8 cellular contexts compared by ENCODE assay signal in genomic region chr11:6392251-6392650, GRCh38. TPM values are rescaled to one million over a fixed set of nuclear protein-coding genes. Genes with fewer than 3 reads are reported as not detected.
DNase-seq lines count a peak whose midpoint lies in the region; ATAC-seq and TF ChIP-seq lines count a peak whose summit lies in the region.
"Not testable (repeated sequence)": the region's sequence is repeated elsewhere in the genome, so short reads cannot be mapped to it uniquely, and the experiment has no call there.

No MANE protein-coding gene starts in this region.

- not testable (repeated sequence) for H3K27me3 ChIP-seq in CD4-positive, alpha-beta memory T cell (ENCODE audit: insufficient read depth, low read length); effector memory CD4-positive, alpha-beta T cell (replicated peaks; ENCODE audit: control insufficient read depth, insufficient read depth, low read length, poor library complexity, severe bottlenecking); naive thymus-derived CD4-positive, alpha-beta T cell (ENCODE audit: control insufficient read depth in 2 of 2, insufficient read depth in 2 of 2, low read length in 2 of 2); neural progenitor cell

- not testable (repeated sequence) for H3K9me3 Mint-ChIP-seq in CD4-positive, alpha-beta memory T cell; T-cell; activated CD8-positive, alpha-beta T cell treated with anti-CD3 and anti-CD28 coated beads, Interleukin-2, amount 10 ng/mL, durations not matched to agents 7 days and 5 days (ENCODE audit: insufficient read depth); activated naive CD4-positive, alpha-beta T cell treated with anti-CD3 and anti-CD28 coated beads for 36 hours; naive thymus-derived CD4-positive, alpha-beta T cell; neural progenitor cell; type B pancreatic cell

- peaks cover 50% of the 10 kb centered on the region for H3K4me1 ChIP-seq in CD4-positive, alpha-beta memory T cell (ENCODE audit: insufficient read depth, low read length)
- peaks cover 30% of the 10 kb centered on the region for H3K4me1 ChIP-seq in effector memory CD4-positive, alpha-beta T cell (ENCODE audit: control insufficient read depth, insufficient read depth, low read length, poor library complexity, severe bottlenecking)
- peaks cover 25 to 59% of the 10 kb centered on the region in 2 donors for H3K4me1 ChIP-seq in naive thymus-derived CD4-positive, alpha-beta T cell (ENCODE audit: control insufficient read depth in 2 of 2, insufficient read depth in 2 of 2, low read length in 2 of 2)
- peaks cover 12% of the 10 kb centered on the region for H3K4me1 ChIP-seq in neural progenitor cell

- H3K27ac Mint-ChIP-seq in CD4-positive, alpha-beta memory T cell = peak overlapping the region in 6 of 7 donors; percentile 42 to 98 (median 81)
- peak overlapping the region; percentile 83 to 98 for H3K27ac Mint-ChIP-seq in T-cell
- peak overlapping the region; percentile 49 for H3K27ac Mint-ChIP-seq in activated CD8-positive, alpha-beta T cell treated with anti-CD3 and anti-CD28 coated beads, Interleukin-2, amount 10 ng/mL, durations not matched to agents 7 days and 5 days
- H3K27ac Mint-ChIP-seq in activated naive CD4-positive, alpha-beta T cell treated with anti-CD3 and anti-CD28 coated beads for 36 hours = peak overlapping the region; percentile 7
- H3K27ac Mint-ChIP-seq in naive thymus-derived CD4-positive, alpha-beta T cell = peak overlapping the region in 8 of 9 donors; percentile 75 to 100 (median 94)
- not testable (repeated sequence) for H3K27ac Mint-ChIP-seq in neural progenitor cell, type B pancreatic cell

- peaks cover 27% of the 10 kb centered on the region for H3F3A ChIP-seq in neural progenitor cell (ENCODE audit: low read depth)

- not testable (repeated sequence) for H3K4me2 ChIP-seq in neural progenitor cell

- not testable (repeated sequence) for H3K9ac ChIP-seq in neural progenitor cell

- POLR2A ChIA-PET in CD4-positive, alpha-beta memory T cell (lab: Charles Lee; ENCODE audit: partially characterized antibody) = interaction anchor here (1.9 to 23.7 kb wide), 3 partner anchors 11 to 89 kb away, joined by 6 to 503 read pairs (median 273); partner anchors contain the start of genes APBB1, ARFIP2 and TIMM10B
- POLR2A ChIA-PET in T-cell (lab: Charles Lee) = interaction anchor here (1.0 to 1.2 kb wide), 3 partner anchors 10 to 14 kb away, joined by 3 to 7 read pairs (median 4); no protein-coding TSS in a partner anchor
- POLR2A ChIA-PET in activated CD8-positive, alpha-beta T cell treated with anti-CD3 and anti-CD28 coated beads, Interleukin-2, amount 10 ng/mL, durations not matched to agents 7 days and 5 days (lab: Charles Lee) = interaction anchor here (0.6 to 1.6 kb wide), 5 partner anchors 9 to 24 kb away, joined by 3 to 6 read pairs (median 4); no protein-coding TSS in a partner anchor
- POLR2A ChIA-PET in naive thymus-derived CD4-positive, alpha-beta T cell (lab: Charles Lee) = interaction anchor here (1.3 to 10.8 kb wide), 4 partner anchors 13 to 46 kb away, joined by 4 to 525 read pairs (median 6); partner anchors contain the start of gene APBB1

- intact Hi-C loops in CD4-positive, alpha-beta memory T cell (cut with micrococcal nuclease); activated naive CD4-positive, alpha-beta T cell treated with anti-CD3 and anti-CD28 coated beads for 36 hours (cut with micrococcal nuclease): not testable (repeated sequence)
- intact Hi-C loops in naive thymus-derived CD4-positive, alpha-beta T cell (cut with micrococcal nuclease) = loop anchor here (5.0 kb wide), 2 partner anchors 290 to 355 kb away; partner anchors contain the start of gene MRPL17 (in 1 of the 2)

- H3K36me3 Mint-ChIP-seq in CD4-positive, alpha-beta memory T cell = peaks cover 22 to 49% of the 10 kb centered on the region in 2 donors
- H3K36me3 Mint-ChIP-seq in T-cell (peaks cover 24% of the 10 kb centered on the region), neural progenitor cell (peaks cover 11% of the 10 kb centered on the region)
- peaks cover 40% of the 10 kb centered on the region for H3K36me3 Mint-ChIP-seq in activated CD8-positive, alpha-beta T cell treated with anti-CD3 and anti-CD28 coated beads, Interleukin-2, amount 10 ng/mL, durations not matched to agents 7 days and 5 days (ENCODE audit: low read depth)
- not testable (repeated sequence) for H3K36me3 Mint-ChIP-seq in activated naive CD4-positive, alpha-beta T cell treated with anti-CD3 and anti-CD28 coated beads for 36 hours (ENCODE audit: low read depth); type B pancreatic cell
- H3K36me3 Mint-ChIP-seq in naive thymus-derived CD4-positive, alpha-beta T cell = peaks cover 8 to 39% (median 26%) of the 10 kb centered on the region in 5 donors

- peak overlapping the region; percentile 68 to 96 (median 94) for H3K4me3 Mint-ChIP-seq in CD4-positive, alpha-beta memory T cell
- H3K4me3 Mint-ChIP-seq in T-cell = peak overlapping the region; percentile 88 to 93 (median 90)
- peak overlapping the region; percentile 89 for H3K4me3 Mint-ChIP-seq in activated CD8-positive, alpha-beta T cell treated with anti-CD3 and anti-CD28 coated beads, Interleukin-2, amount 10 ng/mL, durations not matched to agents 7 days and 5 days
- H3K4me3 Mint-ChIP-seq in activated naive CD4-positive, alpha-beta T cell treated with anti-CD3 and anti-CD28 coated beads for 36 hours = peak overlapping the region; percentile 91
- peak overlapping the region; percentile 81 to 98 (median 94) for H3K4me3 Mint-ChIP-seq in naive thymus-derived CD4-positive, alpha-beta T cell
- peak overlapping the region; percentile 75 for H3K4me3 Mint-ChIP-seq in neural progenitor cell
- H3K4me3 Mint-ChIP-seq in type B pancreatic cell = peak overlapping the region; percentile 62

- peaks cover 33 to 72% (median 48%) of the 10 kb centered on the region in 4 donors for H3K4me1 Mint-ChIP-seq in CD4-positive, alpha-beta memory T cell
- H3K4me1 Mint-ChIP-seq in T-cell = peaks cover 70 to 82% (median 81%) of the 10 kb centered on the region in 3 donors
- H3K4me1 Mint-ChIP-seq in activated CD8-positive, alpha-beta T cell treated with anti-CD3 and anti-CD28 coated beads, Interleukin-2, amount 10 ng/mL, durations not matched to agents 7 days and 5 days (ENCODE audit: low read depth) = peaks cover 46% of the 10 kb centered on the region
- peaks cover 52% of the 10 kb centered on the region for H3K4me1 Mint-ChIP-seq in activated naive CD4-positive, alpha-beta T cell treated with anti-CD3 and anti-CD28 coated beads for 36 hours (ENCODE audit: low read depth)
- peaks cover 35 to 87% (median 81%) of the 10 kb centered on the region in 7 donors for H3K4me1 Mint-ChIP-seq in naive thymus-derived CD4-positive, alpha-beta T cell
- H3K4me1 Mint-ChIP-seq in neural progenitor cell = peaks cover 17% of the 10 kb centered on the region
- peaks cover 35% of the 10 kb centered on the region for H3K4me1 Mint-ChIP-seq in type B pancreatic cell (ENCODE audit: unreplicated experiment)

- not testable (repeated sequence) for H3K79me2 ChIP-seq in neural progenitor cell (ENCODE audit: low read depth)

- H2AFZ ChIP-seq in neural progenitor cell (replicated peaks) = not testable (repeated sequence)

- H4K20me1 ChIP-seq in neural progenitor cell (ENCODE audit: low read depth) = not testable (repeated sequence)

- not testable (repeated sequence) for DNase-seq in CD4-positive, alpha-beta memory T cell; T-cell; activated CD8-positive, alpha-beta T cell treated with anti-CD3 and anti-CD28 coated beads, Interleukin-2, amount 10 ng/mL, durations not matched to agents 7 days and 5 days; activated naive CD4-positive, alpha-beta T cell treated with anti-CD3 and anti-CD28 coated beads for 36 hours; effector memory CD4-positive, alpha-beta T cell; neural progenitor cell (ENCODE audit: low spot score); type B pancreatic cell (ENCODE audit: extremely low spot score, unreplicated experiment)
- DNase-seq in naive thymus-derived CD4-positive, alpha-beta T cell = peak in 4 of 9 donors; percentile 28 to 40 (median 33)

- ATAC-seq in T-cell (replicated peaks in 1 of 4); activated CD8-positive, alpha-beta T cell treated with anti-CD3 and anti-CD28 coated beads, Interleukin-2, amount 10 ng/mL, durations not matched to agents 7 days and 5 days; naive thymus-derived CD4-positive, alpha-beta T cell: not testable (repeated sequence)

- H3K27ac ChIP-seq in CD4-positive, alpha-beta memory T cell (ENCODE audit: low read depth, low read length); neural progenitor cell: not testable (repeated sequence)
- peak overlapping the region; percentile 2 for H3K27ac ChIP-seq in effector memory CD4-positive, alpha-beta T cell (ENCODE audit: insufficient read depth, low read length, poor library complexity, severe bottlenecking)
- H3K27ac ChIP-seq in naive thymus-derived CD4-positive, alpha-beta T cell (ENCODE audit: low read depth, low read length) = peak overlapping the region; percentile 95

- H3K4me3 ChIP-seq in CD4-positive, alpha-beta memory T cell (ENCODE audit: low read length in 2 of 2); effector memory CD4-positive, alpha-beta T cell (ENCODE audit: insufficient read depth, low read depth, low read length, poor library complexity, severe bottlenecking); neural progenitor cell: not testable (repeated sequence)
- peak overlapping the region; percentile 50 for H3K4me3 ChIP-seq in naive thymus-derived CD4-positive, alpha-beta T cell (ENCODE audit: low read length)

- H3K27me3 Mint-ChIP-seq in CD4-positive, alpha-beta memory T cell; T-cell; activated CD8-positive, alpha-beta T cell treated with anti-CD3 and anti-CD28 coated beads, Interleukin-2, amount 10 ng/mL, durations not matched to agents 7 days and 5 days (ENCODE audit: low read depth); activated naive CD4-positive, alpha-beta T cell treated with anti-CD3 and anti-CD28 coated beads for 36 hours (ENCODE audit: low read depth); neural progenitor cell (ENCODE audit: insufficient read depth, low read depth); type B pancreatic cell: not testable (repeated sequence)
- peaks cover 0 to 10% (median 0%) of the 10 kb centered on the region in 5 donors for H3K27me3 Mint-ChIP-seq in naive thymus-derived CD4-positive, alpha-beta T cell

- not testable (repeated sequence) for H3K36me3 ChIP-seq in CD4-positive, alpha-beta memory T cell (ENCODE audit: insufficient read depth, low read length); neural progenitor cell
- H3K36me3 ChIP-seq in effector memory CD4-positive, alpha-beta T cell (ENCODE audit: control insufficient read depth, insufficient read depth, low read length) = peaks cover 25% of the 10 kb centered on the region
- peaks cover 0 to 41% (median 4%) of the 10 kb centered on the region in 3 experiments for H3K36me3 ChIP-seq in naive thymus-derived CD4-positive, alpha-beta T cell (ENCODE audit: control insufficient read depth in 2 of 3, insufficient read depth in 3 of 3, low read length in 3 of 3)

- H3K9me3 ChIP-seq in CD4-positive, alpha-beta memory T cell (ENCODE audit: control insufficient read depth in 1 of 2, low read length in 2 of 2); effector memory CD4-positive, alpha-beta T cell (ENCODE audit: control insufficient read depth, low read length); naive thymus-derived CD4-positive, alpha-beta T cell (ENCODE audit: control insufficient read depth in 2 of 3, low read length in 3 of 3); neural progenitor cell (ENCODE audit: low read depth): not testable (repeated sequence)

- not testable (repeated sequence) for TF ChIP-seq CTCF in neural progenitor cell (IDR thresholded peaks at IDR 0.05); type B pancreatic cell (conservative IDR thresholded peaks at IDR 0.05)

- CTCF ChIA-PET in CD4-positive, alpha-beta memory T cell (lab: Charles Lee; ENCODE audit: partially characterized antibody) = interaction anchor here (1.0 to 1.6 kb wide), 3 partner anchors 13 to 53 kb away, joined by 3 to 6 read pairs (median 4); no protein-coding TSS in a partner anchor
- CTCF ChIA-PET in T-cell (lab: Charles Lee) = interaction anchor here (1.0 to 3.6 kb wide), 4 partner anchors 11 to 52 kb away, joined by 3 to 26 read pairs (median 10); no protein-coding TSS in a partner anchor
- CTCF ChIA-PET in activated CD8-positive, alpha-beta T cell treated with anti-CD3 and anti-CD28 coated beads, Interleukin-2, amount 10 ng/mL, durations not matched to agents 7 days and 5 days (lab: Charles Lee) = interaction anchor here (1.4 to 6.3 kb wide), 3 partner anchors 10 to 51 kb away, joined by 4 to 92 read pairs (median 5); no protein-coding TSS in a partner anchor
- CTCF ChIA-PET in activated naive CD4-positive, alpha-beta T cell treated with anti-CD3 and anti-CD28 coated beads for 36 hours (lab: Charles Lee) = interaction anchor here (0.5 to 2.7 kb wide), 4 partner anchors 11 to 38 kb away, joined by 3 to 10 read pairs (median 6); partner anchors contain the start of gene APBB1
- CTCF ChIA-PET in naive thymus-derived CD4-positive, alpha-beta T cell (lab: Charles Lee) = interaction anchor here (0.8 to 2.2 kb wide), 5 partner anchors 10 to 226 kb away, joined by 3 to 13 read pairs (median 3); no protein-coding TSS in a partner anchor

RNA-seq across cellular contexts. Expression of gene SMPD1, which starts 2.0 kb away (rescaled TPM):
- 10 to 100 TPM; 39.3 to 43.6 TPM for total RNA-seq in CD4-positive, alpha-beta memory T cell
- 10 to 100 TPM in 1 of 2 donors, 1 to 10 TPM in 1; 9.2 to 12.1 TPM for polyA plus RNA-seq in CD4-positive, alpha-beta memory T cell
- total RNA-seq in T-cell (10 to 100 TPM; 33.5 to 58.3 (median 38.3) TPM), neural progenitor cell (ENCODE audit: low replicate concordance) (9.4 and 11.3 TPM in 2 replicates), type B pancreatic cell (ENCODE audit: low replicate concordance) (31.6 and 50.0 TPM in 2 replicates)
- total RNA-seq in activated CD8-positive, alpha-beta T cell treated with anti-CD3 and anti-CD28 coated beads, Interleukin-2, amount 10 ng/mL, durations not matched to agents 7 days and 5 days = 10 to 100 TPM; 35.5 to 37.1 TPM
- 10 to 100 TPM; 24.5 to 27.5 TPM for total RNA-seq in activated naive CD4-positive, alpha-beta T cell treated with anti-CD3 and anti-CD28 coated beads for 36 hours
- total RNA-seq in naive thymus-derived CD4-positive, alpha-beta T cell = 10 to 100 TPM; 43.0 to 70.9 (median 55.4) TPM
- 10 to 100 TPM; 34.5 to 36.5 TPM for polyA plus RNA-seq in naive thymus-derived CD4-positive, alpha-beta T cell

RNA-seq across cellular contexts. Expression of gene APBB1, which starts 26.6 kb away (rescaled TPM):
- total RNA-seq in CD4-positive, alpha-beta memory T cell = 10 to 100 TPM; 93.2 to 93.5 TPM
- 100 to 1,000 TPM in 1 of 2 donors, 10 to 100 TPM in 1; 84.7 to 107 TPM for polyA plus RNA-seq in CD4-positive, alpha-beta memory T cell
- total RNA-seq in T-cell = 100 to 1,000 TPM in 3 of 5 donors, 10 to 100 TPM in 2; 71.3 to 152 (median 106) TPM
- total RNA-seq in activated CD8-positive, alpha-beta T cell treated with anti-CD3 and anti-CD28 coated beads, Interleukin-2, amount 10 ng/mL, durations not matched to agents 7 days and 5 days = 10 to 100 TPM; 51.7 to 52.4 TPM
- total RNA-seq in activated naive CD4-positive, alpha-beta T cell treated with anti-CD3 and anti-CD28 coated beads for 36 hours = 10 to 100 TPM; 44.5 to 45.1 TPM
- total RNA-seq in naive thymus-derived CD4-positive, alpha-beta T cell = 100 to 1,000 TPM in 3 of 5 experiments, 10 to 100 TPM in 2; 46.9 to 188 (median 154) TPM
- polyA plus RNA-seq in naive thymus-derived CD4-positive, alpha-beta T cell = 100 to 1,000 TPM; 173 to 293 TPM
- total RNA-seq in neural progenitor cell (ENCODE audit: low replicate concordance) = 38.5 and 64.9 TPM in 2 replicates
- total RNA-seq in type B pancreatic cell (ENCODE audit: low replicate concordance) = 38.4 and 61.6 TPM in 2 replicates

RNA-seq across cellular contexts. Expression of gene HPX, which starts 48.5 kb away (rescaled TPM):
- 1 to 10 TPM in 1 of 2 experiments, under 1 TPM in 1; 0.83 to 1.3 TPM for total RNA-seq in CD4-positive, alpha-beta memory T cell
- not detected for polyA plus RNA-seq in CD4-positive, alpha-beta memory T cell
- total RNA-seq in T-cell = 1 to 10 TPM; 1.2 to 5.5 (median 2.5) TPM
- total RNA-seq in activated CD8-positive, alpha-beta T cell treated with anti-CD3 and anti-CD28 coated beads, Interleukin-2, amount 10 ng/mL, durations not matched to agents 7 days and 5 days = not detected
- total RNA-seq in activated naive CD4-positive, alpha-beta T cell treated with anti-CD3 and anti-CD28 coated beads for 36 hours = under 1 TPM in 1 of 2 experiments, not detected in 1; 0.64 TPM
- 1 to 10 TPM in 4 of 5 experiments, under 1 TPM in 1; 0.56 to 7.0 (median 1.7) TPM for total RNA-seq in naive thymus-derived CD4-positive, alpha-beta T cell
- not detected for polyA plus RNA-seq in naive thymus-derived CD4-positive, alpha-beta T cell
- total RNA-seq in neural progenitor cell (ENCODE audit: low replicate concordance) = 0.56 TPM in 2 replicates
- total RNA-seq in type B pancreatic cell (ENCODE audit: low replicate concordance) = 1.5 and 1.9 TPM in 2 replicates
